In genomic region chr3:74789111-74789510, GRCh38 we compare ENCODE assay signal across 1 cellular context.
TF ChIP-seq lines count a peak whose summit lies in the region.

No MANE protein-coding gene starts in this region.

TF ChIP-seq in neural cell, 6 proteins besides CTCF, POLR2A, EP300 and RAD21 (continued from another document):
- TF ChIP-seq MXI1 (conservative IDR thresholded peaks at IDR 0.05; ENCODE audit: poor library complexity, severe bottlenecking) (no peak), REST (IDR thresholded peaks at IDR 0.05; ENCODE audit: borderline replicate concordance) (no peak), SMC3 (conservative IDR thresholded peaks at IDR 0.05; ENCODE audit: poor library complexity) (no peak), EZH2 (IDR thresholded peaks at IDR 0.05; ENCODE audit: borderline replicate concordance, insufficient read depth, low read length, poor library complexity, severe bottlenecking) (no peak), TAF1 (IDR thresholded peaks at IDR 0.05; ENCODE audit: low read depth) (no peak)
